10 cellular contexts compared by ENCODE assay signal in the genomic region with DNA sequence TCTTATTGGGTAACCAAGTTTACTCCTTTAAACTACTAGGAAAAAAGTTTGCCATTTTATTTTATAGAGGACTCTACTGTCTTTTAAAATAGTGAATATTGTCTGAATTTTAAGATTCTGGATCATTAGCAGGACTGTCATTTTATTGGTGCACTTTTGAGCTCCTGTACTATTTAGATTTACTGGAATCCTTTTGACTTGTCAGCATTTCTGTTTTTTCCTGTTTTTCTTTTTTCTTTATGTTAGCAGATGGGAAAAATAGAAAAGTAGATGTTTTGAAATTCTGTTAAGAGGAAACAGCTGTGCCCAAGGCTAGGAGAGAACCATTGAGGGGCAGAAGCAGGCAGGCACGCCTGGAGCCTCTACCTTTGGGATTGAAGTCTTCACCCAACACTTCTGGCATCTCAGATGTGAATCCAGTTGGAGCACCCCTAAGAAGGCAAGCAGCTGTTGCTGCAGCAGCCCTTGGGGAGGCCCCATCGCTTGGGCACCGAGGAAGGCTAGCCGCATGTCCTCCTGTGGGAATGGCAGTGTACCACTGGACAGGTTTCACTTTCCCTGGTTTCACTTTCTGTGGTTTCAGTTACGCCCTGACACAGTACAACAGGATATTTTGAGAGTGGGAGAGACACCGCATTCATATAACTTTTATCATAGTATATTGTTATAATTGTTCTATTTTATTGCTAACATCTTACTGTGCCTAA. TPM values are rescaled to one million over a fixed set of nuclear protein-coding genes. Genes with fewer than 3 reads are reported as not detected.
DNase-seq lines count a peak whose midpoint lies in the region; ATAC-seq and TF ChIP-seq lines count a peak whose summit lies in the region.
"Had no signal": no experiment of that assay in that cellular context is flagged by ENCODE, and none has a peak within 500 bp of the region (broad histone marks: within the 10 kb centered on the region; RNA-seq: fewer than 3 reads in every experiment).

No MANE protein-coding gene starts in this region.

- peak; percentile 83 to 96 (median 90) for ATAC-seq in right lobe of liver
- no peak for ATAC-seq in thoracic aorta (ENCODE audit: insufficient number of reproducible peaks, low FRiP score, low read depth)

- no peaks in the 10 kb centered on the region for H3K9me3 ChIP-seq in right lobe of liver
- H3K9me3 ChIP-seq in thoracic aorta, result no peaks in the 10 kb centered on the region

- H3K4me1 ChIP-seq in right lobe of liver (no peaks in the 10 kb centered on the region), thoracic aorta (ENCODE audit: control insufficient read depth in 1 of 2, low read depth in 2 of 2) (peaks cover 26 to 80% of the 10 kb centered on the region in 2 donors)

- no peak for TF ChIP-seq POLR2A in right lobe of liver (IDR thresholded peaks at IDR 0.05)

- DNase-seq in HPDE6-E6E7 (ENCODE audit: extremely low spot score) (peak; percentile 15), right lobe of liver (peak in 1 of 3 donors; percentile 39), thoracic aorta (ENCODE audit: low spot score) (no peak), GM13977 (ENCODE audit: low spot score) (no peak), T-helper 1 cell (no peak), RKO (ENCODE audit: low spot score) (no peak), NCI-H226 (no peak)
- DNase-seq: activated naive CD8-positive, alpha-beta T cell treated with anti-CD3 and anti-CD28 coated beads, Interleukin-2, amount 10 ng/mL, durations not matched to agents 7 days and 5 days; NCI-H1092 had no signal

- peak overlapping the region; percentile 17 to 42 (median 19) for H3K4me3 ChIP-seq in right lobe of liver
- H3K4me3 ChIP-seq in thoracic aorta, result peak overlapping the region; percentile 70

- WGBS in right lobe of liver (ENCODE audit: insufficient coverage, low coverage, low lambda C conversion rate, missing lambda C conversion rate), result 43% methylated on average over 3 of the region's 6 CpGs

- in situ Hi-C loops in GM13977 (cut with MboI; ENCODE audit: low pct_unique_long_range_greater_than_20kb, low sequenced_read_pairs, unreplicated experiment), result no loop called here

- no peak for TF ChIP-seq CTCF in right lobe of liver (IDR thresholded peaks at IDR 0.05)
- no peak for TF ChIP-seq CTCF in thoracic aorta (IDR thresholded peaks at IDR 0.05)
- TF ChIP-seq CTCF in GM13977 (IDR thresholded peaks at IDR 0.05; ENCODE audit: extremely low read depth, insufficient read depth, missing control alignments), result no peak

- peak overlapping the region; percentile 43 for H3K27ac ChIP-seq in cingulate gyrus (ENCODE audit: low read depth, low read length)
- H3K27ac ChIP-seq in right lobe of liver, result peak overlapping the region; percentile 32 to 45 (median 33)
- H3K27ac ChIP-seq in thoracic aorta, result peak overlapping the region; percentile 22 to 75

- intact Hi-C loops in right lobe of liver (cut with DNase I), result no loop called here

- H3K27me3 ChIP-seq in right lobe of liver (no peaks in the 10 kb centered on the region), thoracic aorta (replicated peaks; ENCODE audit: insufficient read depth) (no peaks in the 10 kb centered on the region)

- H3K36me3 ChIP-seq in right lobe of liver, result no peaks in the 10 kb centered on the region
- no peaks in the 10 kb centered on the region for H3K36me3 ChIP-seq in thoracic aorta

RNA-seq across cellular contexts. Expression of a gene that starts 11.5 kb away (rescaled TPM):
- total RNA-seq in right lobe of liver (1 to 10 TPM; 1.3 to 4.7 (median 2.6) TPM), thoracic aorta (100 to 1,000 TPM in 1 of 2 donors, 10 to 100 TPM in 1; 87.6 to 159 TPM)

RNA-seq across cellular contexts. Expression of a gene that starts 46.7 kb away (rescaled TPM):
- total RNA-seq in right lobe of liver (under 1 TPM in 2 of 6 experiments, not detected in 4; 0.12 to 0.39 TPM), thoracic aorta (100 to 1,000 TPM; 158 to 186 TPM)
- total RNA-seq: activated naive CD8-positive, alpha-beta T cell treated with anti-CD3 and anti-CD28 coated beads, Interleukin-2, amount 10 ng/mL, durations not matched to agents 7 days and 5 days had no signal

Comparison
In these comparisons a context has a peak if more than half of its experiments do, and no peak if none do; other contexts are left out.
1. RNA of a gene that starts 11.5 kb away (total RNA-seq): 87.6 to 159 TPM in thoracic aorta; 1.3 to 4.7 TPM in right lobe of liver; every median in the first group is over 10 times any median in the second.
2. RNA of a gene that starts 46.7 kb away (total RNA-seq): 158 to 186 TPM in thoracic aorta; 0.12 to 0.39 TPM in right lobe of liver; every median in the first group is over 100 times any median in the second.
3. Peak in every context shown above with its lines, with median percentiles within 50 percentile points of each other: H3K27ac ChIP-seq.